Comparison of ENCODE assay signal across 11 cellular contexts in genomic region chr3:46660543-46661523, GRCh38. TPM values are rescaled to one million over a fixed set of nuclear protein-coding genes. Genes with fewer than 3 reads are reported as not detected.
A peak's percentile ranks its signal among the peaks of the same experiment; 100 is the strongest.
DNase-seq lines count a peak whose midpoint lies in the region; ATAC-seq and TF ChIP-seq lines count a peak whose summit lies in the region.
"Had no signal": no experiment of that assay in that cellular context is flagged by ENCODE, and none has a peak within 500 bp of the region (broad histone marks: within the 10 kb centered on the region; RNA-seq: fewer than 3 reads in every experiment).

No MANE protein-coding gene starts in this region.

- DNase-seq in GM03348 (ENCODE audit: low spot score): peak; percentile 20
- DNase-seq in NB4 (ENCODE audit: low read depth): peak; percentile 16
- DNase-seq in epithelial cell of proximal tubule (ENCODE audit: low read depth): no peak
- DNase-seq in osteoblast (ENCODE audit: insufficient read length, low spot score, missing footprints): peak; percentile 37
- DNase-seq in activated CD8-positive, alpha-beta memory T cell treated with anti-CD3 and anti-CD28 coated beads, Interleukin-2, amount 50 U/mL, for 4 hours: no peak
- DNase-seq: activated T-cell treated with anti-CD3 and anti-CD28 coated beads, Interleukin-2, amount 50 U/mL, for 72 hours; DMS79; mucosa of descending colon had no signal

- H3K27me3 ChIP-seq in osteoblast (ENCODE audit: insufficient read depth, low read length): peaks cover 11% of the 10 kb centered on the region

- TF ChIP-seq POLR2A in NB4 (IDR thresholded peaks at IDR 0.05; ENCODE audit: extremely low read depth, insufficient read length): no peak

- H3K27ac ChIP-seq in osteoblast (ENCODE audit: low read depth, low read length): no peak overlapping the region
- H3K27ac ChIP-seq: HL-60 had no signal

- H3K36me3 ChIP-seq in osteoblast (ENCODE audit: insufficient read depth, low read length): no peaks in the 10 kb centered on the region

- H3K79me2 ChIP-seq in osteoblast (ENCODE audit: insufficient read depth, low read length): no peaks in the 10 kb centered on the region

- ATAC-seq in GM18498 (IDR thresholded peaks at IDR 0.05; ENCODE audit: unreplicated experiment) (no peak), GM21381 (IDR thresholded peaks at IDR 0.05; ENCODE audit: unreplicated experiment) (no peak)
- ATAC-seq: activated T-cell treated with anti-CD3 and anti-CD28 coated beads, Interleukin-2, amount 50 U/mL, for 72 hours had no signal

- no peak overlapping the region for H2AFZ ChIP-seq in osteoblast (ENCODE audit: low read length)

- no peak overlapping the region for H3K4me2 ChIP-seq in osteoblast (ENCODE audit: insufficient read depth, low read length)

- no peak overlapping the region for H3K4me3 ChIP-seq in NB4 (ENCODE audit: low read depth, low read length)
- no peak overlapping the region for H3K4me3 ChIP-seq in epithelial cell of proximal tubule (ENCODE audit: low read depth, low read length)
- H3K4me3 ChIP-seq in osteoblast (ENCODE audit: insufficient read depth, low read length): no peak overlapping the region
- H3K4me3 ChIP-seq: mucosa of descending colon had no signal

- no peak for TF ChIP-seq CTCF in NB4 (IDR thresholded peaks at IDR 0.05; ENCODE audit: low read depth, low read length)
- TF ChIP-seq CTCF in epithelial cell of proximal tubule (conservative IDR thresholded peaks at IDR 0.05; ENCODE audit: low read depth, low read length): peak; percentile 21
- no peak for TF ChIP-seq CTCF in osteoblast (IDR thresholded peaks at IDR 0.05; ENCODE audit: extremely low read depth, low read depth, low read length)

- H4K20me1 ChIP-seq in osteoblast (ENCODE audit: insufficient read depth, low read length): no peaks in the 10 kb centered on the region

- H3K9me3 ChIP-seq in osteoblast (ENCODE audit: low read depth, low read length): no peaks in the 10 kb centered on the region
- H3K9me3 ChIP-seq: mucosa of descending colon had no signal

- H3K4me1 ChIP-seq in osteoblast (ENCODE audit: insufficient read depth, low read length): peaks cover 7% of the 10 kb centered on the region

RNA-seq across cellular contexts. Expression of gene ALS2CL, which starts 32.6 kb away (rescaled TPM):
- total RNA-seq in epithelial cell of proximal tubule (9.0 and 17.8 TPM in 2 replicates), osteoblast (1.1 and 1.8 TPM in 2 replicates)

RNA-seq across cellular contexts. Expression of gene TMIE, which starts 40.4 kb away (rescaled TPM):
- not detected in 2 replicates for total RNA-seq in epithelial cell of proximal tubule
- total RNA-seq in osteoblast: under 0.01 TPM in 2 replicates

RNA-seq across cellular contexts. Expression of gene FAM240A, which starts 48.5 kb away (rescaled TPM):
- total RNA-seq in epithelial cell of proximal tubule (not detected in 2 replicates), osteoblast (under 0.01 and 0.36 TPM in 2 replicates)
- total RNA-seq: activated T-cell treated with anti-CD3 and anti-CD28 coated beads, Interleukin-2, amount 50 U/mL, for 72 hours; mucosa of descending colon had no signal

RNA-seq across cellular contexts. Expression of gene PRSS50, which starts 56.8 kb away (rescaled TPM):
- total RNA-seq in epithelial cell of proximal tubule (not detected in 2 replicates), osteoblast (not detected in 2 replicates)

Comparison
In these comparisons a context has a peak if more than half of its experiments do, and no peak if none do; other contexts are left out.
1. DNase-seq: peak in GM03348 (single experiment), NB4 (single experiment) and osteoblast (single experiment); none in epithelial cell of proximal tubule (single experiment) and activated CD8-positive, alpha-beta memory T cell treated with anti-CD3 and anti-CD28 coated beads, Interleukin-2, amount 50 U/mL, for 4 hours (single experiment).